In the genomic region with DNA sequence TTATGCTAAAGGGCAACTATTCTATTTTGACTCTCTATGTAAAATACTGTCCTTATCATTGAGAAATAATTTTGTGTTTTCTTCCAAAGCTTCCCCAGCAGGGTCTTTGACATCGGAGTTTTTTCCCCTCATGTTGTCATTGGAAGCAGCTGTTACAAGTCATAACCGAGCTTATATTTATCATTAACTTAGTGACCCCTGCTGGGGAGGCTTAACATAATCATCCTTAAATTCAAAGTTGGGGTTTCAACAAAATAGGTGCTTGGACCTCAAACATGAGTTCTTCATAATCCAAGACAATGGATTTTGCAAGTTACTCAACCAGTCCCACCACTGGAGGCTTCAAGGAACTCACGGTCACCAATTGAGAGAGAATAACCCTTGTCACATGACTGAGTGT, we compare ENCODE assay signal across 10 cellular contexts.
A peak's percentile ranks its signal among the peaks of the same experiment; 100 is the strongest.
DNase-seq lines count a peak whose midpoint lies in the region; ATAC-seq and TF ChIP-seq lines count a peak whose summit lies in the region.
"Had no signal": no experiment of that assay in that cellular context is flagged by ENCODE, and none has a peak within 500 bp of the region (broad histone marks: within the 10 kb centered on the region; RNA-seq: fewer than 3 reads in every experiment).

No MANE protein-coding gene starts in this region.

- peak; percentile 13 for TF ChIP-seq CTCF in GM12873 (IDR thresholded peaks at IDR 0.05; ENCODE audit: insufficient read depth, low read depth, low read length, missing control alignments)
- TF ChIP-seq CTCF in body of pancreas (IDR thresholded peaks at IDR 0.05), result peak in 5 of 7 experiments; percentile 32 to 52 (median 46)
- TF ChIP-seq CTCF in lower leg skin (IDR thresholded peaks at IDR 0.05), result no peak

- no peak overlapping the region for H3K27ac ChIP-seq in body of pancreas
- H3K27ac ChIP-seq: parathyroid adenoma, SJCRH30 had no signal

- H3K4me1 ChIP-seq in body of pancreas, result no peaks in the 10 kb centered on the region
- H3K4me1 ChIP-seq: parathyroid adenoma, SJCRH30 had no signal

- WGBS in body of pancreas, 2 donors, result 2 to 4% methylated on average over 3 of the region's 3 CpGs
- 6 to 14% methylated on average over 3 of the region's 3 CpGs for WGBS in lower leg skin, 2 donors

- no peak for TF ChIP-seq POLR2A in body of pancreas (IDR thresholded peaks at IDR 0.05)
- no peak for TF ChIP-seq POLR2A in lower leg skin (IDR thresholded peaks at IDR 0.05)

- DNase-seq in NCI-H1417 (lab: John Stamatoyannopoulos, UW) (peak; percentile 23 to 83 (median 46)), body of pancreas (peak in 3 of 4 donors; percentile 4 to 13 (median 8)), pons (ENCODE audit: low spot score) (peak; percentile 58), lower leg skin (ENCODE audit: low spot score in 2 of 2) (no peak), NOMO-1 treated with dmso at 0.1 percent for 144 hours (lab: John Stamatoyannopoulos, UW; ENCODE audit: unreplicated experiment) (no peak)
- DNase-seq in stimulated activated CD4-positive, alpha-beta T cell treated with anti-CD3 and anti-CD28 coated beads, Interleukin-1b, Interleukin-23, amount 100 ng/mL, for 48 hours, result no peak

- intact Hi-C loops in body of pancreas (cut with DNase I) (no loop called here), lower leg skin (cut with DNase I; ENCODE audit: low total_unique reads) (no loop called here)

- no peaks in the 10 kb centered on the region for H3K27me3 ChIP-seq in body of pancreas
- H3K27me3 ChIP-seq: SJCRH30 had no signal

- no peaks in the 10 kb centered on the region for H3K9me3 ChIP-seq in body of pancreas
- H3K9me3 ChIP-seq: SJCRH30 had no signal

- no peaks in the 10 kb centered on the region for H3K36me3 ChIP-seq in body of pancreas (replicated peaks in 1 of 2; ENCODE audit: insufficient read depth in 1 of 2, low read depth in 2 of 2)
- H3K36me3 ChIP-seq: SJCRH30 had no signal

- peak; percentile 42 for ATAC-seq in body of pancreas
- ATAC-seq: activated T-helper 17 cell treated with anti-CD3 and anti-CD28 coated beads, Interleukin-2, amount 50 U/mL, for 72 hours had no signal

- H3K4me3 ChIP-seq in body of pancreas (no peak overlapping the region), lower leg skin (ENCODE audit: low read depth, poor library complexity, severe bottlenecking) (no peak overlapping the region)
- H3K4me3 ChIP-seq: SJCRH30 had no signal

Comparison
In these comparisons a context has a peak if more than half of its experiments do, and no peak if none do; other contexts are left out.
1. CTCF ChIP-seq: peak in GM12873 (single experiment) and body of pancreas (5 of 7); none in lower leg skin (0 of 3).
2. DNase-seq: peak in NCI-H1417 (3 of 3), body of pancreas (3 of 4) and pons (single experiment); none in lower leg skin (0 of 2), stimulated activated CD4-positive, alpha-beta T cell treated with anti-CD3 and anti-CD28 coated beads, Interleukin-1b, Interleukin-23, amount 100 ng/mL, for 48 hours (single experiment) and NOMO-1 treated with dmso at 0.1 percent for 144 hours (single experiment).